24 cellular contexts compared by ENCODE assay signal in the genomic region with DNA sequence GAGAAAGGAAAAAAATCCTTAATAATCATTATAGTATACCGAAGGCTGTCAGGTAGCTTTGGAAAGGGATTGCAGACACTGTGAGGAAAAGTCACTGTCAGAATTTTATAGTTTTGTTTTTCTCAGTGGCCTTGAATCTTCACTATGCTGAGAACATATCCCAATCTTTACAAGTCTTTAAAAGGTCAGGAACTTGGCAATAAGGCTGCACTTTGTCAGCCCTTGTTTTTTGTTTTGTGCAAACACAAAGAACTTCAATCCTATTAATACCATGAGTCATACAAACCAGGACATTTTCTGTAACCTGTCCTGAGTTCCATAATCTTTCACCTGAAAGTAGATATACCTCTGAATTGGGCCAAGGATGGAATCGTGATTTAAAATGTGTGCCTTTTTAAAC.
"Had no signal": no experiment of that assay in that cellular context is flagged by ENCODE, and none has a peak within 500 bp of the region (broad histone marks: within the 10 kb centered on the region; RNA-seq: fewer than 3 reads in every experiment).

No MANE protein-coding gene starts in this region.

- H3K4me3 ChIP-seq: coronary artery, esophagus muscularis mucosa, gastroesophageal sphincter had no signal

- H3K27me3 ChIP-seq: brain microvascular endothelial cell, esophagus muscularis mucosa, gastroesophageal sphincter had no signal

- ATAC-seq: activated CD8-positive, alpha-beta T cell treated with anti-CD3 and anti-CD28 coated beads for 36 hours; activated T-cell treated with anti-CD3 and anti-CD28 coated beads, Interleukin-2, amount 50 U/mL, for 4 hours; activated T-helper 17 cell treated with anti-CD3 and anti-CD28 coated beads, Interleukin-2, amount 50 U/mL, for 72 hours; effector memory CD8-positive, alpha-beta T cell; gastroesophageal sphincter; WTC11 had no signal

- DNase-seq: activated CD4-positive, alpha-beta T cell treated with anti-CD3 and anti-CD28 coated beads for 1 hour; activated CD4-positive, alpha-beta T cell treated with anti-CD3 and anti-CD28 coated beads for 4 hours; activated CD4-positive, alpha-beta T cell treated with anti-CD3 and anti-CD28 coated beads, Interleukin-2, amount 10 ng/mL, durations not matched to agents 7 days and 5 days; activated CD4-positive, alpha-beta T cell treated with anti-CD3 and anti-CD28 coated beads, Interleukin-2, amount 50 U/mL, for 48 hours; activated CD8-positive, alpha-beta memory T cell treated with anti-CD3 and anti-CD28 coated beads for 24 hours; activated CD8-positive, alpha-beta T cell treated with anti-CD3 and anti-CD28 coated beads for 36 hours; activated effector memory CD4-positive, alpha-beta T cell treated with Interleukin-2 at 50 U/mL for 16 hours; activated gamma-delta T cell treated with Interleukin-2 at 50 U/mL for 16 hours; activated naive CD4-positive, alpha-beta T cell treated with anti-CD3 and anti-CD28 coated beads, Interleukin-2, amount 50 U/mL, for 16 hours; activated naive CD4-positive, alpha-beta T cell treated with Interleukin-2 at 50 U/mL for 16 hours; activated T-cell treated with anti-CD3 and anti-CD28 coated beads, Interleukin-2, amount 50 U/mL, for 4 hours; amniotic stem cell; anterior cingulate cortex; brain microvascular endothelial cell; dermis blood vessel endothelial cell; effector CD4-positive, alpha-beta T cell; effector memory CD8-positive, alpha-beta T cell; foreskin melanocyte; T-helper 2 cell had no signal

- H3K27ac ChIP-seq: brain microvascular endothelial cell, coronary artery, esophagus muscularis mucosa, gastroesophageal sphincter had no signal

- H3K36me3 ChIP-seq: brain microvascular endothelial cell, esophagus muscularis mucosa, gastroesophageal sphincter had no signal

- H3K9me3 ChIP-seq: esophagus muscularis mucosa, gastroesophageal sphincter had no signal

- H3K4me1 ChIP-seq: esophagus muscularis mucosa, gastroesophageal sphincter had no signal
